ENCODE assay signal across 8 cellular contexts in the genomic region with DNA sequence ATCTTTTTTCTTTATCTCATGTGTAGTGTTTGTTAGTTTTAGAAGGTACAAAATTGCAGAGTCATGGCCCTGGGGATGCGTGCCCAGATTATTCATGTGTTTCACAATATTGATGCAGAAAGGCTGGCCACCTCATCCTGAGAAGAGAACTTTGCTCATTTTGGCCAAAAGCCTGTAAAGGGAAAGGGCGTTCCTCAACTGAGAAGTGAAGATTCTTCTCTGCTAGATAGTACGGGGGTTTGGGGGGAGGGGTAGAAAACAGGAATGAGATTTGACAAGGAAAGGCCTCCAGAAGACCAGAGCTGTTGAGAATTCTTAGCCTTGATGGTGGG. TPM values are rescaled to one million over a fixed set of nuclear protein-coding genes. Genes with fewer than 3 reads are reported as not detected.
DNase-seq lines count a peak whose midpoint lies in the region; ATAC-seq, FAIRE-seq and TF ChIP-seq lines count a peak whose summit lies in the region.

No MANE protein-coding gene starts in this region.

- 5% methylated on average over 3 of the region's 3 CpGs for WGBS in right lobe of liver (ENCODE audit: insufficient coverage, low coverage, low lambda C conversion rate, missing lambda C conversion rate)

- intact Hi-C loops in right lobe of liver (cut with DNase I) = no loop called here

- peak overlapping the region; percentile 63 for H3K27ac ChIP-seq in caudate nucleus (ENCODE audit: low read depth, low read length)
- H3K27ac ChIP-seq in right lobe of liver = peak overlapping the region; percentile 76 to 85 (median 82)

- peak; percentile 45 for ATAC-seq in GM18502 (IDR thresholded peaks at IDR 0.05; ENCODE audit: poor library complexity, unreplicated experiment)
- peak; percentile 43 to 67 (median 49) for ATAC-seq in right lobe of liver
- ATAC-seq in HG03442 (IDR thresholded peaks at IDR 0.05; ENCODE audit: unreplicated experiment) = no peak
- no peak for ATAC-seq in GM18519 (IDR thresholded peaks at IDR 0.05; ENCODE audit: low FRiP score, unreplicated experiment)

- TF ChIP-seq POLR2A in right lobe of liver (IDR thresholded peaks at IDR 0.05) (peak; percentile 46), GM12891 (IDR thresholded peaks at IDR 0.05; ENCODE audit: low read depth, low read length) (no peak)

- H3K27me3 ChIP-seq in right lobe of liver = no peaks in the 10 kb centered on the region

- DNase-seq in HT1080 (ENCODE audit: low read depth) (peak; percentile 59), caudate nucleus (lab: John Stamatoyannopoulos, UW) (peak in 3 of 61 donors; percentile 7 to 19 (median 14)), right lobe of liver (peak; percentile 43 to 88 (median 71)), OCI-M2 (lab: John Stamatoyannopoulos, UW; ENCODE audit: unreplicated experiment) (no peak), GM12891 (ENCODE audit: insufficient read length, low spot score) (no peak)

- H3K36me3 ChIP-seq in right lobe of liver = peaks cover 0 to 3% (median 1%) of the 10 kb centered on the region in 4 donors

- no peak for FAIRE-seq in GM12891 (lab: Jason Lieb, UNC)

- peaks cover 0 to 53% (median 23%) of the 10 kb centered on the region in 4 donors for H3K4me1 ChIP-seq in right lobe of liver

- no peaks in the 10 kb centered on the region for H3K9me3 ChIP-seq in right lobe of liver

- no peak for TF ChIP-seq CTCF in right lobe of liver (IDR thresholded peaks at IDR 0.05)

- peak overlapping the region; percentile 55 to 78 (median 65) for H3K4me3 ChIP-seq in right lobe of liver

TF ChIP-seq in GM12891, 5 proteins besides CTCF, POLR2A, EP300 and RAD21:
- TF ChIP-seq SPI1 (IDR thresholded peaks at IDR 0.05; ENCODE audit: low read depth, low read length) (no peak), PAX5 (IDR thresholded peaks at IDR 0.05; ENCODE audit: insufficient read depth, low read length, severe bottlenecking) (no peak), POLR2AphosphoS5 (IDR thresholded peaks at IDR 0.05; ENCODE audit: low read depth, low read length) (no peak), TAF1 (IDR thresholded peaks at IDR 0.05; ENCODE audit: low read depth, low read length) (no peak), POU2F2 (IDR thresholded peaks at IDR 0.05; ENCODE audit: low read depth, low read length) (no peak)

RNA-seq across cellular contexts. Expression of a gene that starts 1.7 kb away (rescaled TPM):
- 25.5 and 32.6 TPM in 2 replicates for total RNA-seq in HT1080 (2014; rRNA removed; shearing (Covaris generic))
- 111 and 115 TPM in 2 replicates for polyA plus RNA-seq in HT1080 (2015; cell fraction: cytosol; rRNA removed)
- 70.2 and 76.0 TPM in 2 replicates for polyA plus RNA-seq in HT1080 (2015; cell fraction: nucleus; rRNA removed)
- total RNA-seq in right lobe of liver = 1,000 to 10,000 TPM; 1,196 to 2,327 (median 1,308) TPM
- polyA plus RNA-seq in GM12891 (2012; ENCODE audit: low read depth, missing spikeins) = 80.6 TPM

Comparison
In these comparisons a context has a peak if more than half of its experiments do, and no peak if none do; other contexts are left out.
1. ATAC-seq: peak in GM18502 (single experiment) and right lobe of liver (4 of 4); none in HG03442 (single experiment) and GM18519 (single experiment).
2. DNase-seq: peak in HT1080 (single experiment) and right lobe of liver (3 of 3); none in OCI-M2 (single experiment) and GM12891 (single experiment).
3. RNA of a gene that starts 1.7 kb away (total RNA-seq): 1,196 to 2,327 TPM in right lobe of liver; 25.5 to 32.6 TPM in HT1080; every median in the first group is over 10 times any median in the second.